1 cellular context compared by ENCODE assay signal in genomic region chr18:75351409-75351808, GRCh38.
TF ChIP-seq lines count a peak whose summit lies in the region.

No MANE protein-coding gene starts in this region.

TF ChIP-seq in H1, 55 proteins besides CTCF, POLR2A, EP300 and RAD21:
- TF ChIP-seq GTF2F1 (IDR thresholded peaks at IDR 0.05; ENCODE audit: borderline replicate concordance, low read depth, low read length) (no peak), RBBP5 (IDR thresholded peaks at IDR 0.05; ENCODE audit: borderline replicate concordance, low read depth, low read length) (no peak)
